In genomic region chr15:77546050-77546501, GRCh38 we compare ENCODE assay signal across 11 cellular contexts.
DNase-seq lines count a peak whose midpoint lies in the region; ATAC-seq, FAIRE-seq and TF ChIP-seq lines count a peak whose summit lies in the region.
"Had no signal": no experiment of that assay in that cellular context is flagged by ENCODE, and none has a peak within 500 bp of the region (broad histone marks: within the 10 kb centered on the region; RNA-seq: fewer than 3 reads in every experiment).

No MANE protein-coding gene starts in this region.

- H3K4me2 ChIP-seq in Loucy (ENCODE audit: low read depth, low read length, poor library complexity, severe bottlenecking) (no peak overlapping the region), GM12878 (ENCODE audit: control insufficient read depth, insufficient read depth) (no peak overlapping the region)

- BruUV-seq in GM12878 (replicated peaks; lab: Mats Ljungman, UMichigan) (no TSS peak), Caco-2 (replicated peaks; lab: Mats Ljungman, UMichigan) (no TSS peak)

- no peak for FAIRE-seq in GM12878 (lab: Jason Lieb, UNC)

- H3K9ac ChIP-seq in Loucy (ENCODE audit: low read depth, low read length, poor library complexity, severe bottlenecking) (no peak overlapping the region), GM12878 (ENCODE audit: control insufficient read depth, insufficient read depth, low read length) (no peak overlapping the region)

- RAD21 ChIA-PET in GM12878 (lab: Charles Lee; ENCODE audit: unreplicated experiment) = interaction anchor here (1.1 to 7.2 kb wide), 4 partner anchors 61 to 428 kb away, joined by 3 to 286 read pairs (median 5); no protein-coding TSS in a partner anchor

- TF ChIP-seq CTCF in Loucy (conservative IDR thresholded peaks at IDR 0.05; ENCODE audit: low read length) = no peak
- no peak for TF ChIP-seq CTCF in GM12878 (IDR thresholded peaks at IDR 0.05 in 2 of 3, conservative IDR thresholded peaks at IDR 0.05 in 1 of 3; ENCODE audit: control insufficient read depth in 2 of 3, extremely low read depth in 1 of 3, insufficient read depth in 1 of 3, low read depth in 3 of 3, low read length in 3 of 3)
- no peak for TF ChIP-seq CTCF in gastroesophageal sphincter (IDR thresholded peaks at IDR 0.05)
- TF ChIP-seq CTCF in Caco-2 (IDR thresholded peaks at IDR 0.05; ENCODE audit: insufficient read depth in 1 of 2, low read depth in 1 of 2, low read length in 1 of 2, severe bottlenecking in 1 of 2, unreplicated experiment in 1 of 2) = no peak

- H4K20me1 ChIP-seq in Loucy (ENCODE audit: insufficient read depth, low read length, poor library complexity, severe bottlenecking) (no peaks in the 10 kb centered on the region), GM12878 (ENCODE audit: control insufficient read depth, insufficient read depth) (no peaks in the 10 kb centered on the region)

- no peaks in the 10 kb centered on the region for H3F3A ChIP-seq in Loucy (ENCODE audit: low read depth)

- H3K4me1 ChIP-seq in Loucy (ENCODE audit: insufficient read depth, low read length, poor library complexity, severe bottlenecking) = peaks cover 21% of the 10 kb centered on the region
- H3K4me1 ChIP-seq in GM12878 (ENCODE audit: control insufficient read depth, insufficient read depth, low read length) = peaks cover 6% of the 10 kb centered on the region
- H3K4me1 ChIP-seq in gastroesophageal sphincter = peaks cover 0 to 27% (median 7%) of the 10 kb centered on the region in 3 donors
- H3K4me1 ChIP-seq in Caco-2 = peaks cover 13% of the 10 kb centered on the region; the same call in 1 of the 2 replicates

- no peaks in the 10 kb centered on the region for H3K9me3 Mint-ChIP-seq in Caco-2 (ENCODE audit: unreplicated experiment)
- H3K9me3 Mint-ChIP-seq: activated naive CD8-positive, alpha-beta T cell treated with anti-CD3 and anti-CD28 coated beads, Interleukin-2, amount 50 U/mL, for 24 hours had no signal

- no peak overlapping the region for H3K4me3 ChIP-seq in Loucy (ENCODE audit: low read length, poor library complexity, severe bottlenecking)
- no peak overlapping the region for H3K4me3 ChIP-seq in GM12878
- H3K4me3 ChIP-seq in gastroesophageal sphincter = no peak overlapping the region
- no peak overlapping the region for H3K4me3 ChIP-seq in Caco-2 (ENCODE audit: low read depth, low read length)

- H2AFZ ChIP-seq in Loucy (ENCODE audit: low read length) (peak overlapping the region; percentile 56), GM12878 (ENCODE audit: control insufficient read depth, low read depth, low read length) (no peak overlapping the region)

- H3K4me1 Mint-ChIP-seq in Caco-2 (ENCODE audit: low read depth, unreplicated experiment) = peaks cover 14% of the 10 kb centered on the region

- no peak for TF ChIP-seq RAD21 in GM12878 (IDR thresholded peaks at IDR 0.05; ENCODE audit: insufficient read depth, low read depth, low read length)

- H3K36me3 ChIP-seq in Loucy (ENCODE audit: insufficient read depth, low read length) (no peaks in the 10 kb centered on the region), GM12878 (ENCODE audit: control insufficient read depth in 2 of 2, insufficient read depth in 2 of 2, low read length in 1 of 2) (no peaks in the 10 kb centered on the region), gastroesophageal sphincter (no peaks in the 10 kb centered on the region), Caco-2 (ENCODE audit: control insufficient read depth, insufficient read depth, low read length) (no peaks in the 10 kb centered on the region)

- POLR2A ChIA-PET in GM12878 (lab: Charles Lee) = no interaction called here
- POLR2A ChIA-PET in Caco-2 (lab: Charles Lee) = no interaction called here

- H3K27ac Mint-ChIP-seq in Caco-2 (ENCODE audit: unreplicated experiment) = no peak overlapping the region
- H3K27ac Mint-ChIP-seq: activated naive CD8-positive, alpha-beta T cell treated with anti-CD3 and anti-CD28 coated beads, Interleukin-2, amount 50 U/mL, for 24 hours had no signal

- CTCF ChIA-PET in GM12878 (lab: Yijun Ruan, JAX) = interaction anchor here (1.1 to 11.7 kb wide), 5 partner anchors 125 to 444 kb away, joined by 3 to 455 read pairs (median 6); no protein-coding TSS in a partner anchor
- CTCF ChIA-PET in Caco-2 (lab: Charles Lee) = interaction anchor here (0.5 kb wide), 1 partner anchor 9 kb away, joined by 3 read pairs; no protein-coding TSS in a partner anchor

- no peak overlapping the region for H3K4me3 Mint-ChIP-seq in Caco-2 (ENCODE audit: unreplicated experiment)
- H3K4me3 Mint-ChIP-seq: activated naive CD8-positive, alpha-beta T cell treated with anti-CD3 and anti-CD28 coated beads, Interleukin-2, amount 50 U/mL, for 24 hours had no signal

- H3K27me3 Mint-ChIP-seq in Caco-2 (ENCODE audit: insufficient read depth, unreplicated experiment) = no peaks in the 10 kb centered on the region

- no peaks in the 10 kb centered on the region for H3K36me3 Mint-ChIP-seq in Caco-2 (ENCODE audit: insufficient read depth, unreplicated experiment)

- H3K27me3 ChIP-seq in Loucy (ENCODE audit: insufficient read depth, low read length, poor library complexity, severe bottlenecking) (no peaks in the 10 kb centered on the region), GM12878 (replicated peaks in 1 of 2; ENCODE audit: control insufficient read depth in 2 of 2, insufficient read depth in 2 of 2, low read length in 1 of 2) (no peaks in the 10 kb centered on the region), gastroesophageal sphincter (no peaks in the 10 kb centered on the region), Caco-2 (replicated peaks; ENCODE audit: control insufficient read depth, insufficient read depth, low read length) (no peaks in the 10 kb centered on the region)

- no peak for TF ChIP-seq POLR2A in GM12878 (IDR thresholded peaks at IDR 0.05; ENCODE audit: low read depth, low read length)
- TF ChIP-seq POLR2A in gastroesophageal sphincter (IDR thresholded peaks at IDR 0.05) = no peak

- H3K9me3 ChIP-seq in Loucy (ENCODE audit: insufficient read depth, low read depth, low read length) (no peaks in the 10 kb centered on the region), GM12878 (replicated peaks; ENCODE audit: control insufficient read depth, insufficient read depth, low read length) (peaks cover 2% of the 10 kb centered on the region; the same call in 1 of the 3 replicates), gastroesophageal sphincter (no peaks in the 10 kb centered on the region), Caco-2 (no peaks in the 10 kb centered on the region)

- TF ChIP-seq EP300 in GM12878 (IDR thresholded peaks at IDR 0.05; ENCODE audit: borderline replicate concordance in 1 of 2, control insufficient read depth in 1 of 2, low read depth in 2 of 2, low read length in 2 of 2) (no peak), gastroesophageal sphincter (IDR thresholded peaks at IDR 0.05) (no peak)

- H3K9me2 ChIP-seq in Loucy (replicated peaks; ENCODE audit: low read depth, low read length) = no peaks in the 10 kb centered on the region

- intact Hi-C loops in GM12878 (cut with micrococcal nuclease; ENCODE audit: unreplicated experiment) = no loop called here
- intact Hi-C loops in Caco-2 (cut with micrococcal nuclease; ENCODE audit: unreplicated experiment) = no loop called here

- in situ Hi-C loops in GM12878 (cut with MboI) = no loop called here

- no peaks in the 10 kb centered on the region for H3K79me2 ChIP-seq in Loucy (ENCODE audit: insufficient read depth, low read length)
- H3K79me2 ChIP-seq in GM12878 (ENCODE audit: control insufficient read depth, insufficient read depth, low read length) = no peaks in the 10 kb centered on the region

- no peak overlapping the region for H3K27ac ChIP-seq in GM12878 (ENCODE audit: control insufficient read depth, insufficient read depth)
- no peak overlapping the region for H3K27ac ChIP-seq in gastroesophageal sphincter
- H3K27ac ChIP-seq: VCaP had no signal

- SMC1A ChIA-PET in GM12878 (lab: Charles Lee; ENCODE audit: uncharacterized antibody, unreplicated experiment) = interaction anchor here (2.1 to 12.9 kb wide), 3 partner anchors 38 to 426 kb away, joined by 7 to 352 read pairs (median 102); no protein-coding TSS in a partner anchor

- 1% methylated on average over 4 of the region's 4 CpGs for WGBS in GM12878 (ENCODE audit: insufficient coverage, insufficient replicate concordance, low lambda C conversion rate, missing lambda C conversion rate)
- 0 to 22% methylated on average over 1 to 2 of the region's 4 CpGs for WGBS in gastroesophageal sphincter (ENCODE audit: low coverage in 1 of 2), 2 donors

- ATAC-seq in GM12878 = no peak
- no peak for ATAC-seq in gastroesophageal sphincter
- no peak for ATAC-seq in GM19397 (IDR thresholded peaks at IDR 0.05; ENCODE audit: unreplicated experiment)
- ATAC-seq: activated naive CD8-positive, alpha-beta T cell treated with anti-CD3 and anti-CD28 coated beads, Interleukin-2, amount 50 U/mL, for 24 hours had no signal

- peak; percentile 53 for DNase-seq in ELF-1 (ENCODE audit: low read depth, low spot score)
- DNase-seq in GM12878 (ENCODE audit: low read depth, low spot score) = no peak
- peak; percentile 84 for DNase-seq in myocyte (ENCODE audit: low read depth)
- no peak for DNase-seq in anterior cingulate cortex (lab: John Stamatoyannopoulos, UW)
- no peak for DNase-seq in Caco-2
- DNase-seq: activated naive CD8-positive, alpha-beta T cell treated with anti-CD3 and anti-CD28 coated beads, Interleukin-2, amount 50 U/mL, for 24 hours; NCI-H187 treated with DMSO at 0.1 percent for 48 hours had no signal

TF ChIP-seq in GM12878, 131 proteins besides CTCF, POLR2A, EP300 and RAD21:
- TF ChIP-seq SPI1 (IDR thresholded peaks at IDR 0.05; ENCODE audit: borderline replicate concordance, insufficient read depth, low read depth, low read length) (peak; percentile 13; the same call in 1 of the 2 replicates), LARP7 (IDR thresholded peaks at IDR 0.05) (no peak), SRF (IDR thresholded peaks at IDR 0.05; ENCODE audit: low read depth in 2 of 2, low read length in 2 of 2) (0 out of 4 replicates have a peak, but pooled peaks of 1 of the 2 experiments have one; percentile 17), ZNF24 (IDR thresholded peaks at IDR 0.05) (peak; percentile 72; the same call in 1 of the 2 replicates)

Comparison
In these comparisons a context has a peak if more than half of its experiments do, and no peak if none do; other contexts are left out.
1. DNase-seq: peak in ELF-1 (single experiment) and myocyte (single experiment); none in GM12878 (single experiment), anterior cingulate cortex (0 of 58) and Caco-2 (0 of 2).